In the genomic region with DNA sequence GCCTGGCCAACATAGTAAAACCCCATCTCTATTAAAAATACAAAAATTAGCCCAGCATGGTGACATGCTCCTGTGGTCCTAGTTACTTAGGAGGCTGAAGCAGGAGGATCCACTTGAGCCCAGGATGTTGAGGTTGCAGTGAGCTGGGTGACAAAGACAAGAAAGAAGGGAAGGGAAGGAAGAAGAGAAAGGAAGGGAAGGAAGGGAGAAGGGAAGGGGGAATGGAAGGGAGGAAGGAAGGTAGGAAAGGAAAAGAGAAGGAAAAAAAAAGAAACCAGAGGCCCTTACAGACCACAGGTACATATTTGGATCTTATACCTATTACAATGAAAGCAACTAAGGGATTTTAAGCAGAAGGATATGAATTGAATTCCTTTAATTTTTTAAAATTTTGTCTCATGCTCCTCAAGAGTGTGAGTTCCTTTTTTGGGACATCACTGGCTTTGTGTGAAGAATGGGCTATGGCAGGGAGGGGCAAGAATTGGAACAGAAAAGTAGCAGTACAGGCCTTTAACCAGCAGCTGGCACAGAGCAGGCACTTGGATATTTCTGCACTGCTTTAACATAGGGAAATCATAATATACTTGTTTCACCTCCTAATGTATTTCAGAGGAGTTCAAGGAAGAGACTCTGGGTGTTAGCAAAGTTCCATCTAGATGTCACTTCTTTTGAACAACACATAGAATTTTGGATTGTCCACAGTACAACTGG, we compare ENCODE assay signal across 11 cellular contexts. TPM values are rescaled to one million over a fixed set of nuclear protein-coding genes. Genes with fewer than 3 reads are reported as not detected.
DNase-seq lines count a peak whose midpoint lies in the region; ATAC-seq and TF ChIP-seq lines count a peak whose summit lies in the region.
"Had no signal": no experiment of that assay in that cellular context is flagged by ENCODE, and none has a peak within 500 bp of the region (broad histone marks: within the 10 kb centered on the region; RNA-seq: fewer than 3 reads in every experiment).

No MANE protein-coding gene starts in this region.

- no peaks in the 10 kb centered on the region for H3K36me3 ChIP-seq in neural progenitor cell
- H3K36me3 ChIP-seq: BLaER1 had no signal

- ATAC-seq in stimulated activated naive CD8-positive, alpha-beta T cell treated with anti-CD3 and anti-CD28 coated beads, Interleukin-15, Interleukin-2, amounts not matched to agents 100 U/mL and 50 U/mL, for 24 hours = no peak
- no peak for ATAC-seq in GM18858 (IDR thresholded peaks at IDR 0.05; ENCODE audit: unreplicated experiment)

- no peaks in the 10 kb centered on the region for H3K27me3 Mint-ChIP-seq in stimulated activated naive CD8-positive, alpha-beta T cell treated with anti-CD3 and anti-CD28 coated beads, Interleukin-15, Interleukin-2, amounts not matched to agents 100 ng/mL and 50 ng/mL, for 24 hours
- no peaks in the 10 kb centered on the region for H3K27me3 Mint-ChIP-seq in activated naive CD8-positive, alpha-beta T cell
- peaks cover 2 to 9% (median 3%) of the 10 kb centered on the region in 3 donors for H3K27me3 Mint-ChIP-seq in immature natural killer cell (ENCODE audit: low read depth in 3 of 3)
- peaks cover 2% of the 10 kb centered on the region for H3K27me3 Mint-ChIP-seq in neural progenitor cell (ENCODE audit: insufficient read depth, low read depth)

- no peak for TF ChIP-seq CTCF in neural progenitor cell (IDR thresholded peaks at IDR 0.05)

- no peaks in the 10 kb centered on the region for H4K20me1 ChIP-seq in neural progenitor cell (ENCODE audit: low read depth)
- H4K20me1 ChIP-seq: BLaER1 had no signal

- H3K27me3 ChIP-seq in neural progenitor cell = no peaks in the 10 kb centered on the region
- H3K27me3 ChIP-seq: BLaER1 had no signal

- DNase-seq in stimulated activated naive CD8-positive, alpha-beta T cell treated with anti-CD3 and anti-CD28 coated beads, Interleukin-15, Interleukin-2, amounts not matched to agents 100 U/mL and 50 U/mL, for 24 hours = no peak
- no peak for DNase-seq in immature natural killer cell
- no peak for DNase-seq in NCI-H2196 (lab: John Stamatoyannopoulos, UW; ENCODE audit: unreplicated experiment)
- DNase-seq in HK-2 (ENCODE audit: unreplicated experiment) = no peak
- DNase-seq in neural progenitor cell (ENCODE audit: low spot score) = no peak
- DNase-seq: effector CD4-positive, alpha-beta T cell; mucosa of descending colon had no signal

- no peak overlapping the region for H3K4me3 ChIP-seq in neural progenitor cell
- H3K4me3 ChIP-seq: BLaER1, mucosa of descending colon had no signal

- no peaks in the 10 kb centered on the region for H3K9me3 ChIP-seq in neural progenitor cell (ENCODE audit: low read depth)
- H3K9me3 ChIP-seq: BLaER1, mucosa of descending colon had no signal

- H3K27ac Mint-ChIP-seq in stimulated activated naive CD8-positive, alpha-beta T cell treated with anti-CD3 and anti-CD28 coated beads, Interleukin-15, Interleukin-2, amounts not matched to agents 100 ng/mL and 50 ng/mL, for 24 hours = peak overlapping the region; percentile 94
- H3K27ac Mint-ChIP-seq in activated naive CD8-positive, alpha-beta T cell = peak overlapping the region; percentile 87
- H3K27ac Mint-ChIP-seq in immature natural killer cell (peak overlapping the region; percentile 95 to 99 (median 98)), neural progenitor cell (no peak overlapping the region)

- H2AFZ ChIP-seq in neural progenitor cell (replicated peaks) = no peak overlapping the region

- no peak overlapping the region for H3K9ac ChIP-seq in neural progenitor cell
- H3K9ac ChIP-seq: BLaER1 had no signal

- peaks cover 100% of the 10 kb centered on the region for H3K4me1 Mint-ChIP-seq in stimulated activated naive CD8-positive, alpha-beta T cell treated with anti-CD3 and anti-CD28 coated beads, Interleukin-15, Interleukin-2, amounts not matched to agents 100 ng/mL and 50 ng/mL, for 24 hours (ENCODE audit: low read depth)
- peaks cover 96% of the 10 kb centered on the region for H3K4me1 Mint-ChIP-seq in activated naive CD8-positive, alpha-beta T cell (ENCODE audit: low read depth)
- peaks cover 100% of the 10 kb centered on the region in 2 donors for H3K4me1 Mint-ChIP-seq in immature natural killer cell
- no peaks in the 10 kb centered on the region for H3K4me1 Mint-ChIP-seq in neural progenitor cell

- no peak overlapping the region for H3K27ac ChIP-seq in neural progenitor cell
- H3K27ac ChIP-seq: BLaER1 had no signal

- no peak overlapping the region for H3K4me2 ChIP-seq in neural progenitor cell
- H3K4me2 ChIP-seq: BLaER1 had no signal

- H3F3A ChIP-seq in neural progenitor cell (ENCODE audit: low read depth) = no peaks in the 10 kb centered on the region

- H3K4me3 Mint-ChIP-seq in stimulated activated naive CD8-positive, alpha-beta T cell treated with anti-CD3 and anti-CD28 coated beads, Interleukin-15, Interleukin-2, amounts not matched to agents 100 ng/mL and 50 ng/mL, for 24 hours = peak overlapping the region; percentile 70
- peak overlapping the region; percentile 61 for H3K4me3 Mint-ChIP-seq in activated naive CD8-positive, alpha-beta T cell
- peak overlapping the region; percentile 76 to 89 (median 85) for H3K4me3 Mint-ChIP-seq in immature natural killer cell
- no peak overlapping the region for H3K4me3 Mint-ChIP-seq in neural progenitor cell

- peaks cover 64% of the 10 kb centered on the region for H3K36me3 Mint-ChIP-seq in stimulated activated naive CD8-positive, alpha-beta T cell treated with anti-CD3 and anti-CD28 coated beads, Interleukin-15, Interleukin-2, amounts not matched to agents 100 ng/mL and 50 ng/mL, for 24 hours (ENCODE audit: low read depth)
- H3K36me3 Mint-ChIP-seq in activated naive CD8-positive, alpha-beta T cell = peaks cover 7% of the 10 kb centered on the region
- peaks cover 3 to 7% (median 5%) of the 10 kb centered on the region in 3 donors for H3K36me3 Mint-ChIP-seq in immature natural killer cell
- H3K36me3 Mint-ChIP-seq in neural progenitor cell = no peaks in the 10 kb centered on the region

- H3K9me3 Mint-ChIP-seq in stimulated activated naive CD8-positive, alpha-beta T cell treated with anti-CD3 and anti-CD28 coated beads, Interleukin-15, Interleukin-2, amounts not matched to agents 100 ng/mL and 50 ng/mL, for 24 hours = no peaks in the 10 kb centered on the region
- no peaks in the 10 kb centered on the region for H3K9me3 Mint-ChIP-seq in activated naive CD8-positive, alpha-beta T cell (ENCODE audit: low read depth)
- H3K9me3 Mint-ChIP-seq in immature natural killer cell (no peaks in the 10 kb centered on the region), neural progenitor cell (no peaks in the 10 kb centered on the region)

- H3K79me2 ChIP-seq in neural progenitor cell (ENCODE audit: low read depth) = no peaks in the 10 kb centered on the region

- no peaks in the 10 kb centered on the region for H3K4me1 ChIP-seq in neural progenitor cell

RNA-seq across cellular contexts. Expression of a gene that starts 7.9 kb away (rescaled TPM):
- polyA plus RNA-seq in immature natural killer cell = 100 to 1,000 TPM in 2 of 3 donors, 10 to 100 TPM in 1; 99.6 to 157 (median 150) TPM
- total RNA-seq in neural progenitor cell (ENCODE audit: low replicate concordance) = 2.3 and 3.6 TPM in 2 replicates

RNA-seq across cellular contexts. Expression of a gene that starts 37.3 kb away (rescaled TPM):
- 10 to 100 TPM; 26.2 to 46.7 (median 34.9) TPM for polyA plus RNA-seq in immature natural killer cell
- total RNA-seq in neural progenitor cell (ENCODE audit: low replicate concordance) = 12.3 and 25.0 TPM in 2 replicates

RNA-seq across cellular contexts. Expression of a gene that starts 37.4 kb away (rescaled TPM):
- 10 to 100 TPM in 2 of 3 donors, 1 to 10 TPM in 1; 5.9 to 28.4 (median 19.7) TPM for polyA plus RNA-seq in immature natural killer cell
- total RNA-seq in neural progenitor cell (ENCODE audit: low replicate concordance) = 15.6 and 18.7 TPM in 2 replicates
